Comparison of ENCODE assay signal across 1 cellular context in the genomic region with DNA sequence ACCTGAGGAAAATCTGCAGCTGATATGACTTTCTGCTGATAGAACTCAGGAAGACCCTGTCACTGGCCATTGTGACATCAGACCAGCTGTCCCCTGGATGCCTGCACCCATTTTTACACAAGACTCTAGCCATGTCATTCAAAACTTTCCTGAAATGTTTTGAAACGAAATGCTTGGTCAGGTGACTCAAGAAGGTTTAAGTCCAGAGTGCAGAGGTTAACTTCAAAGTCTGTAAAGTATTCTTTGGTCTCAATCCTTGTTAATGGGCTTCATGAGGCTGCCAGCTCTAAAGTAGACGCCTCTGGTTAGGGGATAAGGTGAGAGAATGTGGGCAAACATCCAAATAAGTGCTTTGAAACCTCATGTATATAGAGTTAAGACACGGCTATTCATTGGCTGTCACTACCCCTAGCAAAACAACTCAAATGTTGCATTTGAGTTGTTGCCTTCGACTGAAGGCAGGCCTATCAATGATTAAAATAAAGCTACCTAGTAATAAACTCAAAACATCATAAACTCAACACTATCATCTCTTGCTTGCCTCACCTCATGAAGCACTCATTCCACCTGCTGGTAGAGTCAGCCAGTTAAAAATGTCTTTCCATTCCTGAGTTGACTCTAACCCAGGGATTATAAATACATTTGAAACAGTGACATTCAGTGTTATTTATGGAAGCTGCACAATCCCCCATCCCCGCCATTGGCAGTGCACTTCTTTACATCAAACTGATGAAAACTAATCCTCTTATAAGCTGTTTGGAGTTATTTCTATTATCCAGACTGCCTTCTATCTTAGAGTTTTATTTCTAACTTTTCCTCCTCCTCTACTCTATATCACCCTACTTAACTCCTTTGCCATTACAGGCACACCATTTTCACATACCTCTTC.
A peak's percentile ranks its signal among the peaks of the same experiment; 100 is the strongest.
TF ChIP-seq lines count a peak whose summit lies in the region.

No MANE protein-coding gene starts in this region.

TF ChIP-seq in HepG2, 621 proteins besides CTCF, POLR2A, EP300 and RAD21 (continued from another document and continues in another):
- TF ChIP-seq, protein P1, sequence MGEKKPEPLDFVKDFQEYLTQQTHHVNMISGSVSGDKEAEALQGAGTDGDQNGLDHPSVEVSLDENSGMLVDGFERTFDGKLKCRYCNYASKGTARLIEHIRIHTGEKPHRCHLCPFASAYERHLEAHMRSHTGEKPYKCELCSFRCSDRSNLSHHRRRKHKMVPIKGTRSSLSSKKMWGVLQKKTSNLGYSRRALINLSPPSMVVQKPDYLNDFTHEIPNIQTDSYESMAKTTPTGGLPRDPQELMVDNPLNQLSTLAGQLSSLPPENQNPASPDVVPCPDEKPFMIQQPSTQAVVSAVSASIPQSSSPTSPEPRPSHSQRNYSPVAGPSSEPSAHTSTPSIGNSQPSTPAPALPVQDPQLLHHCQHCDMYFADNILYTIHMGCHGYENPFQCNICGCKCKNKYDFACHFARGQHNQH (CRISPR knock-in tag; IDR thresholded peaks at IDR 0.05): 0 out of 2 replicates have a peak, but pooled peaks have one; percentile 19
- TF ChIP-seq SMAD1 (CRISPR knock-in tag; IDR thresholded peaks at IDR 0.05; ENCODE audit: borderline replicate concordance, low read depth): no peak
- TF ChIP-seq ZNF441 (CRISPR knock-in tag; IDR thresholded peaks at IDR 0.05; ENCODE audit: borderline replicate concordance): no peak
- no peak for TF ChIP-seq ZKSCAN5 (CRISPR knock-in tag; IDR thresholded peaks at IDR 0.05)
- no peak for TF ChIP-seq ZNF777 (CRISPR knock-in tag; IDR thresholded peaks at IDR 0.05)
- TF ChIP-seq ZNF430 (CRISPR knock-in tag; IDR thresholded peaks at IDR 0.05): no peak
- TF ChIP-seq, protein P2, sequence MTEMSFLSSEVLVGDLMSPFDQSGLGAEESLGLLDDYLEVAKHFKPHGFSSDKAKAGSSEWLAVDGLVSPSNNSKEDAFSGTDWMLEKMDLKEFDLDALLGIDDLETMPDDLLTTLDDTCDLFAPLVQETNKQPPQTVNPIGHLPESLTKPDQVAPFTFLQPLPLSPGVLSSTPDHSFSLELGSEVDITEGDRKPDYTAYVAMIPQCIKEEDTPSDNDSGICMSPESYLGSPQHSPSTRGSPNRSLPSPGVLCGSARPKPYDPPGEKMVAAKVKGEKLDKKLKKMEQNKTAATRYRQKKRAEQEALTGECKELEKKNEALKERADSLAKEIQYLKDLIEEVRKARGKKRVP (CRISPR knock-in tag; IDR thresholded peaks at IDR 0.05): no peak
- no peak for TF ChIP-seq KDM4B (CRISPR knock-in tag; IDR thresholded peaks at IDR 0.05)
- TF ChIP-seq BHLHE40 (IDR thresholded peaks at IDR 0.05; ENCODE audit: low read length): peak; percentile 64
- TF ChIP-seq, protein P3, sequence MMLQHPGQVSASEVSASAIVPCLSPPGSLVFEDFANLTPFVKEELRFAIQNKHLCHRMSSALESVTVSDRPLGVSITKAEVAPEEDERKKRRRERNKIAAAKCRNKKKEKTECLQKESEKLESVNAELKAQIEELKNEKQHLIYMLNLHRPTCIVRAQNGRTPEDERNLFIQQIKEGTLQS (CRISPR knock-in tag; IDR thresholded peaks at IDR 0.05): no peak
- no peak for TF ChIP-seq HOXA7 (CRISPR knock-in tag; IDR thresholded peaks at IDR 0.05)
- TF ChIP-seq, protein P4, sequence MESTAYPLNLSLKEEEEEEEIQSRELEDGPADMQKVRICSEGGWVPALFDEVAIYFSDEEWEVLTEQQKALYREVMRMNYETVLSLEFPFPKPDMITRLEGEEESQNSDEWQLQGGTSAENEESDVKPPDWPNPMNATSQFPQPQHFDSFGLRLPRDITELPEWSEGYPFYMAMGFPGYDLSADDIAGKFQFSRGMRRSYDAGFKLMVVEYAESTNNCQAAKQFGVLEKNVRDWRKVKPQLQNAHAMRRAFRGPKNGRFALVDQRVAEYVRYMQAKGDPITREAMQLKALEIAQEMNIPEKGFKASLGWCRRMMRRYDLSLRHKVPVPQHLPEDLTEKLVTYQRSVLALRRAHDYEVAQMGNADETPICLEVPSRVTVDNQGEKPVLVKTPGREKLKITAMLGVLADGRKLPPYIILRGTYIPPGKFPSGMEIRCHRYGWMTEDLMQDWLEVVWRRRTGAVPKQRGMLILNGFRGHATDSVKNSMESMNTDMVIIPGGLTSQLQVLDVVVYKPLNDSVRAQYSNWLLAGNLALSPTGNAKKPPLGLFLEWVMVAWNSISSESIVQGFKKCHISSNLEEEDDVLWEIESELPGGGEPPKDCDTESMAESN (CRISPR knock-in tag; conservative IDR thresholded peaks at IDR 0.05): no peak
- TF ChIP-seq, protein P5, sequence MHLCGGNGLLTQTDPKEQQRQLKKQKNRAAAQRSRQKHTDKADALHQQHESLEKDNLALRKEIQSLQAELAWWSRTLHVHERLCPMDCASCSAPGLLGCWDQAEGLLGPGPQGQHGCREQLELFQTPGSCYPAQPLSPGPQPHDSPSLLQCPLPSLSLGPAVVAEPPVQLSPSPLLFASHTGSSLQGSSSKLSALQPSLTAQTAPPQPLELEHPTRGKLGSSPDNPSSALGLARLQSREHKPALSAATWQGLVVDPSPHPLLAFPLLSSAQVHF (CRISPR knock-in tag; IDR thresholded peaks at IDR 0.05): no peak
- no peak for TF ChIP-seq ZNF431 (CRISPR knock-in tag; IDR thresholded peaks at IDR 0.05; ENCODE audit: borderline replicate concordance, low read depth)
- TF ChIP-seq MLLT10 (CRISPR knock-in tag; IDR thresholded peaks at IDR 0.05): no peak
- TF ChIP-seq ZNF781 (CRISPR knock-in tag; IDR thresholded peaks at IDR 0.05; ENCODE audit: borderline replicate concordance, not compliant biosample characterization): no peak
- no peak for TF ChIP-seq FOXK1 (CRISPR knock-in tag; IDR thresholded peaks at IDR 0.05; ENCODE audit: borderline replicate concordance, low read depth)
- TF ChIP-seq, protein P6, sequence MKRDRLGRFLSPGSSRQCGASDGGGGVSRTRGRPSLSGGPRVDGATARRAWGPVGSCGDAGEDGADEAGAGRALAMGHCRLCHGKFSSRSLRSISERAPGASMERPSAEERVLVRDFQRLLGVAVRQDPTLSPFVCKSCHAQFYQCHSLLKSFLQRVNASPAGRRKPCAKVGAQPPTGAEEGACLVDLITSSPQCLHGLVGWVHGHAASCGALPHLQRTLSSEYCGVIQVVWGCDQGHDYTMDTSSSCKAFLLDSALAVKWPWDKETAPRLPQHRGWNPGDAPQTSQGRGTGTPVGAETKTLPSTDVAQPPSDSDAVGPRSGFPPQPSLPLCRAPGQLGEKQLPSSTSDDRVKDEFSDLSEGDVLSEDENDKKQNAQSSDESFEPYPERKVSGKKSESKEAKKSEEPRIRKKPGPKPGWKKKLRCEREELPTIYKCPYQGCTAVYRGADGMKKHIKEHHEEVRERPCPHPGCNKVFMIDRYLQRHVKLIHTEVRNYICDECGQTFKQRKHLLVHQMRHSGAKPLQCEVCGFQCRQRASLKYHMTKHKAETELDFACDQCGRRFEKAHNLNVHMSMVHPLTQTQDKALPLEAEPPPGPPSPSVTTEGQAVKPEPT (CRISPR knock-in tag; IDR thresholded peaks at IDR 0.05; ENCODE audit: low read depth): no peak
- TF ChIP-seq, protein P7, sequence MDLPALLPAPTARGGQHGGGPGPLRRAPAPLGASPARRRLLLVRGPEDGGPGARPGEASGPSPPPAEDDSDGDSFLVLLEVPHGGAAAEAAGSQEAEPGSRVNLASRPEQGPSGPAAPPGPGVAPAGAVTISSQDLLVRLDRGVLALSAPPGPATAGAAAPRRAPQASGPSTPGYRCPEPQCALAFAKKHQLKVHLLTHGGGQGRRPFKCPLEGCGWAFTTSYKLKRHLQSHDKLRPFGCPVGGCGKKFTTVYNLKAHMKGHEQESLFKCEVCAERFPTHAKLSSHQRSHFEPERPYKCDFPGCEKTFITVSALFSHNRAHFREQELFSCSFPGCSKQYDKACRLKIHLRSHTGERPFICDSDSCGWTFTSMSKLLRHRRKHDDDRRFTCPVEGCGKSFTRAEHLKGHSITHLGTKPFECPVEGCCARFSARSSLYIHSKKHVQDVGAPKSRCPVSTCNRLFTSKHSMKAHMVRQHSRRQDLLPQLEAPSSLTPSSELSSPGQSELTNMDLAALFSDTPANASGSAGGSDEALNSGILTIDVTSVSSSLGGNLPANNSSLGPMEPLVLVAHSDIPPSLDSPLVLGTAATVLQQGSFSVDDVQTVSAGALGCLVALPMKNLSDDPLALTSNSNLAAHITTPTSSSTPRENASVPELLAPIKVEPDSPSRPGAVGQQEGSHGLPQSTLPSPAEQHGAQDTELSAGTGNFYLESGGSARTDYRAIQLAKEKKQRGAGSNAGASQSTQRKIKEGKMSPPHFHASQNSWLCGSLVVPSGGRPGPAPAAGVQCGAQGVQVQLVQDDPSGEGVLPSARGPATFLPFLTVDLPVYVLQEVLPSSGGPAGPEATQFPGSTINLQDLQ (CRISPR knock-in tag; IDR thresholded peaks at IDR 0.05): no peak
- no peak for TF ChIP-seq CHD2 (IDR thresholded peaks at IDR 0.05; ENCODE audit: low read depth, low read length)
- no peak for TF ChIP-seq ARNTL (CRISPR knock-in tag; IDR thresholded peaks at IDR 0.05)
- TF ChIP-seq ZNF264 (CRISPR knock-in tag; IDR thresholded peaks at IDR 0.05): no peak
- TF ChIP-seq, protein P8, sequence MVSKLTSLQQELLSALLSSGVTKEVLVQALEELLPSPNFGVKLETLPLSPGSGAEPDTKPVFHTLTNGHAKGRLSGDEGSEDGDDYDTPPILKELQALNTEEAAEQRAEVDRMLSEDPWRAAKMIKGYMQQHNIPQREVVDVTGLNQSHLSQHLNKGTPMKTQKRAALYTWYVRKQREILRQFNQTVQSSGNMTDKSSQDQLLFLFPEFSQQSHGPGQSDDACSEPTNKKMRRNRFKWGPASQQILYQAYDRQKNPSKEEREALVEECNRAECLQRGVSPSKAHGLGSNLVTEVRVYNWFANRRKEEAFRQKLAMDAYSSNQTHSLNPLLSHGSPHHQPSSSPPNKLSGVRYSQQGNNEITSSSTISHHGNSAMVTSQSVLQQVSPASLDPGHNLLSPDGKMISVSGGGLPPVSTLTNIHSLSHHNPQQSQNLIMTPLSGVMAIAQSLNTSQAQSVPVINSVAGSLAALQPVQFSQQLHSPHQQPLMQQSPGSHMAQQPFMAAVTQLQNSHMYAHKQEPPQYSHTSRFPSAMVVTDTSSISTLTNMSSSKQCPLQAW (CRISPR knock-in tag; IDR thresholded peaks at IDR 0.05): no peak
- no peak for TF ChIP-seq DMAP1 (CRISPR knock-in tag; IDR thresholded peaks at IDR 0.05)
- TF ChIP-seq, protein P9, sequence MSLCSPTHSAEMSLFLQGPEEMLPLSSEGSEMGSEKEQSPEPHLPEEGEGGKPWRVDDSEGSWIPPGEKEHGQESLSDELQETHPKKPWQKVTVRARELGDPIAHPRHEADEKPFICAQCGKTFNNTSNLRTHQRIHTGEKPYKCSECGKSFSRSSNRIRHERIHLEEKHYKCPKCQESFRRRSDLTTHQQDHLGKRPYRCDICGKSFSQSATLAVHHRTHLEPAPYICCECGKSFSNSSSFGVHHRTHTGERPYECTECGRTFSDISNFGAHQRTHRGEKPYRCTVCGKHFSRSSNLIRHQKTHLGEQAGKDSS (CRISPR knock-in tag; IDR thresholded peaks at IDR 0.05; ENCODE audit: borderline replicate concordance, low read depth): no peak
- no peak for TF ChIP-seq ZKSCAN8 (CRISPR knock-in tag; IDR thresholded peaks at IDR 0.05; ENCODE audit: borderline replicate concordance)
- TF ChIP-seq, protein P10, sequence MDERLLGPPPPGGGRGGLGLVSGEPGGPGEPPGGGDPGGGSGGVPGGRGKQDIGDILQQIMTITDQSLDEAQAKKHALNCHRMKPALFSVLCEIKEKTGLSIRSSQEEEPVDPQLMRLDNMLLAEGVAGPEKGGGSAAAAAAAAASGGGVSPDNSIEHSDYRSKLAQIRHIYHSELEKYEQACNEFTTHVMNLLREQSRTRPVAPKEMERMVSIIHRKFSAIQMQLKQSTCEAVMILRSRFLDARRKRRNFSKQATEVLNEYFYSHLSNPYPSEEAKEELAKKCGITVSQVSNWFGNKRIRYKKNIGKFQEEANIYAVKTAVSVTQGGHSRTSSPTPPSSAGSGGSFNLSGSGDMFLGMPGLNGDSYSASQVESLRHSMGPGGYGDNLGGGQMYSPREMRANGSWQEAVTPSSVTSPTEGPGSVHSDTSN (CRISPR knock-in tag; IDR thresholded peaks at IDR 0.05): peak; percentile 31; the same call in 1 of the 2 replicates
- TF ChIP-seq, protein P11, sequence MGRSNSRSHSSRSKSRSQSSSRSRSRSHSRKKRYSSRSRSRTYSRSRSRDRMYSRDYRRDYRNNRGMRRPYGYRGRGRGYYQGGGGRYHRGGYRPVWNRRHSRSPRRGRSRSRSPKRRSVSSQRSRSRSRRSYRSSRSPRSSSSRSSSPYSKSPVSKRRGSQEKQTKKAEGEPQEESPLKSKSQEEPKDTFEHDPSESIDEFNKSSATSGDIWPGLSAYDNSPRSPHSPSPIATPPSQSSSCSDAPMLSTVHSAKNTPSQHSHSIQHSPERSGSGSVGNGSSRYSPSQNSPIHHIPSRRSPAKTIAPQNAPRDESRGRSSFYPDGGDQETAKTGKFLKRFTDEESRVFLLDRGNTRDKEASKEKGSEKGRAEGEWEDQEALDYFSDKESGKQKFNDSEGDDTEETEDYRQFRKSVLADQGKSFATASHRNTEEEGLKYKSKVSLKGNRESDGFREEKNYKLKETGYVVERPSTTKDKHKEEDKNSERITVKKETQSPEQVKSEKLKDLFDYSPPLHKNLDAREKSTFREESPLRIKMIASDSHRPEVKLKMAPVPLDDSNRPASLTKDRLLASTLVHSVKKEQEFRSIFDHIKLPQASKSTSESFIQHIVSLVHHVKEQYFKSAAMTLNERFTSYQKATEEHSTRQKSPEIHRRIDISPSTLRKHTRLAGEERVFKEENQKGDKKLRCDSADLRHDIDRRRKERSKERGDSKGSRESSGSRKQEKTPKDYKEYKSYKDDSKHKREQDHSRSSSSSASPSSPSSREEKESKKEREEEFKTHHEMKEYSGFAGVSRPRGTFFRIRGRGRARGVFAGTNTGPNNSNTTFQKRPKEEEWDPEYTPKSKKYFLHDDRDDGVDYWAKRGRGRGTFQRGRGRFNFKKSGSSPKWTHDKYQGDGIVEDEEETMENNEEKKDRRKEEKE (IDR thresholded peaks at IDR 0.05): no peak
- no peak for TF ChIP-seq KLF9 (CRISPR knock-in tag; IDR thresholded peaks at IDR 0.05; ENCODE audit: low read depth)
- peak; percentile 20; the same call in 1 of the 2 replicates for TF ChIP-seq TCF7 (IDR thresholded peaks at IDR 0.05; ENCODE audit: low read depth)
- TF ChIP-seq, protein P12, sequence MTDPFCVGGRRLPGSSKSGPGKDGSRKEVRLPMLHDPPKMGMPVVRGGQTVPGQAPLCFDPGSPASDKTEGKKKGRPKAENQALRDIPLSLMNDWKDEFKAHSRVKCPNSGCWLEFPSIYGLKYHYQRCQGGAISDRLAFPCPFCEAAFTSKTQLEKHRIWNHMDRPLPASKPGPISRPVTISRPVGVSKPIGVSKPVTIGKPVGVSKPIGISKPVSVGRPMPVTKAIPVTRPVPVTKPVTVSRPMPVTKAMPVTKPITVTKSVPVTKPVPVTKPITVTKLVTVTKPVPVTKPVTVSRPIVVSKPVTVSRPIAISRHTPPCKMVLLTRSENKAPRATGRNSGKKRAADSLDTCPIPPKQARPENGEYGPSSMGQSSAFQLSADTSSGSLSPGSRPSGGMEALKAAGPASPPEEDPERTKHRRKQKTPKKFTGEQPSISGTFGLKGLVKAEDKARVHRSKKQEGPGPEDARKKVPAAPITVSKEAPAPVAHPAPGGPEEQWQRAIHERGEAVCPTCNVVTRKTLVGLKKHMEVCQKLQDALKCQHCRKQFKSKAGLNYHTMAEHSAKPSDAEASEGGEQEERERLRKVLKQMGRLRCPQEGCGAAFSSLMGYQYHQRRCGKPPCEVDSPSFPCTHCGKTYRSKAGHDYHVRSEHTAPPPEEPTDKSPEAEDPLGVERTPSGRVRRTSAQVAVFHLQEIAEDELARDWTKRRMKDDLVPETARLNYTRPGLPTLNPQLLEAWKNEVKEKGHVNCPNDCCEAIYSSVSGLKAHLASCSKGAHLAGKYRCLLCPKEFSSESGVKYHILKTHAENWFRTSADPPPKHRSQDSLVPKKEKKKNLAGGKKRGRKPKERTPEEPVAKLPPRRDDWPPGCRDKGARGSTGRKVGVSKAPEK (CRISPR knock-in tag; IDR thresholded peaks at IDR 0.05; ENCODE audit: borderline replicate concordance): no peak
- peak; percentile 58 for TF ChIP-seq ZNF629 (CRISPR knock-in tag; conservative IDR thresholded peaks at IDR 0.05)
- no peak for TF ChIP-seq ZSCAN12 (CRISPR knock-in tag; IDR thresholded peaks at IDR 0.05)
- no peak for TF ChIP-seq HMG20B (CRISPR knock-in tag; conservative IDR thresholded peaks at IDR 0.05)
- no peak for TF ChIP-seq SRSF9 (IDR thresholded peaks at IDR 0.05; ENCODE audit: borderline replicate concordance, insufficient read depth, low read depth, low read length, poor library complexity, severe bottlenecking)
- no peak for TF ChIP-seq ZBTB3 (CRISPR knock-in tag; IDR thresholded peaks at IDR 0.05; ENCODE audit: borderline replicate concordance, low read depth)
